In the genomic region with DNA sequence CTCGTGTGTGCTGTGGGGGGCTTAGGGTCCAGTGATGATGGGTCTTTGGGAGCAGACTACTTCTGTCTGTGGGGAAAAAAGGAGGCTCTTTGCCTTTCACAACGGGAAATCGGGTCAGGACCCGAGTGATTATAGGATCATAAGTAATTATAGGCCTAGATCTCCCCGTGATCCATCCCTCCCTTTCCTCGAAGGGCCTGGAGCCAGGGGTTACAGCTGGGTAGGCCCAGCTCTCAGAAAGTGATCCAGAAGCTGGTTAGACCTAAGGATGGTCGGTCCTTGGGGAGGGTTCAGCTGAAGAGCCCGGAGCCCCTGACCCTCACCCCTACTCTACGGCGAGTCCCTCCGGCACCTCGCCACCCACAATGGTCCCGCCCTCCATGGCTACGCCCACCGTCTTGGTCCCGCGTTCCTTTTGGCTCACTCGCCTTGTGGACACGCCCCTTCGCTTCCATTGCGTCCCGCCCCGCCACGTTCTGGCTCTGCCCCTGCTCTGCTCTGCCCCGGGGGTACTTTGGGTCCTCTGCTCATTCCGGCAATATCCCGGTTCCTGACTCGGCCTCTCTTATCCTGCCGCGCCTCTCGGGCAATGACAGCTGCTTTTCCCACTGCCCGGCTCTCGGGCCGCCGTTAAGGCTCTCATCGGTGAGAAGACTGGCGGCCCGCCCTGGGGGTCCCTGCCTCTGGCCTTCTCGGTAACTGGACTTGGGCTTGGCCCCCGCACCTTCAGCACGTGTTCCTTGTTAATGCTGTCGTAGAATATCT, we compare ENCODE assay signal across 8 cellular contexts. TPM values are rescaled to one million over a fixed set of nuclear protein-coding genes. Genes with fewer than 3 reads are reported as not detected.
DNase-seq lines count a peak whose midpoint lies in the region; ATAC-seq and TF ChIP-seq lines count a peak whose summit lies in the region.

No MANE protein-coding gene starts in this region.

- H3K27ac ChIP-seq in endodermal cell (ENCODE audit: low read depth, low read length) = peak overlapping the region; percentile 41

- H3K4me1 Mint-ChIP-seq in activated CD8-positive, alpha-beta memory T cell treated with anti-CD3 and anti-CD28 coated beads, Interleukin-2, amount 10 ng/mL, durations not matched to agents 7 days and 5 days = peaks cover 8% of the 10 kb centered on the region
- H3K4me1 Mint-ChIP-seq in endodermal cell = peaks cover 8% of the 10 kb centered on the region
- H3K4me1 Mint-ChIP-seq in mesothelial cell of epicardium = peaks cover 19% of the 10 kb centered on the region

- no peaks in the 10 kb centered on the region for H3K36me3 ChIP-seq in endodermal cell (ENCODE audit: control insufficient read depth, insufficient read depth, low read length)

- TF ChIP-seq CTCF in GM12875 (IDR thresholded peaks at IDR 0.05; ENCODE audit: borderline replicate concordance, insufficient read depth, low read depth, low read length) (no peak), endodermal cell (conservative IDR thresholded peaks at IDR 0.05) (no peak), mesothelial cell of epicardium (IDR thresholded peaks at IDR 0.05; ENCODE audit: unreplicated experiment) (no peak)

- peak overlapping the region; percentile 53 for H3K9ac ChIP-seq in endodermal cell (ENCODE audit: extremely low read depth, low read length, poor library complexity, severe bottlenecking)

- H3K4me3 Mint-ChIP-seq in activated CD8-positive, alpha-beta memory T cell treated with anti-CD3 and anti-CD28 coated beads, Interleukin-2, amount 10 ng/mL, durations not matched to agents 7 days and 5 days = peak overlapping the region; percentile 78
- H3K4me3 Mint-ChIP-seq in endodermal cell = peak overlapping the region; percentile 76
- peak overlapping the region; percentile 81 for H3K4me3 Mint-ChIP-seq in mesothelial cell of epicardium

- H3K4me1 ChIP-seq in endodermal cell (ENCODE audit: control insufficient read depth, insufficient read depth, low read length) = no peaks in the 10 kb centered on the region

- peaks cover 33% of the 10 kb centered on the region for H3K27me3 ChIP-seq in endodermal cell (ENCODE audit: control insufficient read depth, insufficient read depth, low read length, poor library complexity, severe bottlenecking)

- peaks cover 8% of the 10 kb centered on the region for H3K27me3 Mint-ChIP-seq in activated CD8-positive, alpha-beta memory T cell treated with anti-CD3 and anti-CD28 coated beads, Interleukin-2, amount 10 ng/mL, durations not matched to agents 7 days and 5 days
- H3K27me3 Mint-ChIP-seq in endodermal cell (ENCODE audit: insufficient read depth) = peaks cover 45% of the 10 kb centered on the region
- peaks cover 34% of the 10 kb centered on the region for H3K27me3 Mint-ChIP-seq in mesothelial cell of epicardium (ENCODE audit: low read depth)

- CTCF ChIA-PET in activated CD8-positive, alpha-beta memory T cell treated with anti-CD3 and anti-CD28 coated beads, Interleukin-2, amount 10 ng/mL, durations not matched to agents 7 days and 5 days (lab: Charles Lee) = interaction anchor here (0.9 to 4.0 kb wide), 33 partner anchors 8 to 707 kb away, joined by 3 to 31 read pairs (median 5); partner anchors contain the start of genes SAAL1, SPTY2D1, TMEM86A and TSG101

- no peaks in the 10 kb centered on the region for H3K9me3 Mint-ChIP-seq in activated CD8-positive, alpha-beta memory T cell treated with anti-CD3 and anti-CD28 coated beads, Interleukin-2, amount 10 ng/mL, durations not matched to agents 7 days and 5 days (ENCODE audit: low read depth)
- H3K9me3 Mint-ChIP-seq in endodermal cell = no peaks in the 10 kb centered on the region
- H3K9me3 Mint-ChIP-seq in mesothelial cell of epicardium = no peaks in the 10 kb centered on the region

- peak; percentile 52 for DNase-seq in NCI-H446 treated with DMSO at 0.1 percent for 48 hours (lab: John Stamatoyannopoulos, UW)
- peak; percentile 87 for DNase-seq in activated CD8-positive, alpha-beta memory T cell treated with anti-CD3 and anti-CD28 coated beads, Interleukin-2, amount 10 ng/mL, durations not matched to agents 7 days and 5 days
- DNase-seq in endodermal cell = peak; percentile 97
- peak; percentile 64 to 81 for DNase-seq in mesothelial cell of epicardium (ENCODE audit: low spot score in 2 of 2, unreplicated experiment in 2 of 2)
- DNase-seq in stimulated activated CD8-positive, alpha-beta memory T cell treated with anti-CD3 and anti-CD28 coated beads, Interleukin-15, amount 100 ng/mL, for 24 hours (ENCODE audit: low read depth) = peak; percentile 52
- no peak for DNase-seq in SKM-1 (lab: John Stamatoyannopoulos, UW; ENCODE audit: unreplicated experiment)

- peak overlapping the region; percentile 42 for H3K4me3 ChIP-seq in GM12875 (ENCODE audit: low read depth, low read length)
- H3K4me3 ChIP-seq in endodermal cell (ENCODE audit: low read length) = peak overlapping the region; percentile 87

- no peak overlapping the region for H3K27ac Mint-ChIP-seq in activated CD8-positive, alpha-beta memory T cell treated with anti-CD3 and anti-CD28 coated beads, Interleukin-2, amount 10 ng/mL, durations not matched to agents 7 days and 5 days
- H3K27ac Mint-ChIP-seq in endodermal cell = peak overlapping the region; percentile 65
- peak overlapping the region; percentile 73 for H3K27ac Mint-ChIP-seq in mesothelial cell of epicardium

- no peaks in the 10 kb centered on the region for H3K36me3 Mint-ChIP-seq in activated CD8-positive, alpha-beta memory T cell treated with anti-CD3 and anti-CD28 coated beads, Interleukin-2, amount 10 ng/mL, durations not matched to agents 7 days and 5 days
- H3K36me3 Mint-ChIP-seq in endodermal cell (ENCODE audit: low read depth) (no peaks in the 10 kb centered on the region), mesothelial cell of epicardium (no peaks in the 10 kb centered on the region)

- H3K9me3 ChIP-seq in endodermal cell (ENCODE audit: control insufficient read depth, low read length) = no peaks in the 10 kb centered on the region

- WGBS in endodermal cell (ENCODE audit: insufficient coverage in 1 of 2, insufficient read length in 1 of 2), 2 experiments = 10 to 11% methylated on average over 32 to 42 of the region's 42 CpGs

- ATAC-seq in HG02642 (IDR thresholded peaks at IDR 0.05; ENCODE audit: poor library complexity, unreplicated experiment) = peak; percentile 83
- ATAC-seq in activated CD8-positive, alpha-beta memory T cell treated with anti-CD3 and anti-CD28 coated beads, Interleukin-2, amount 10 ng/mL, durations not matched to agents 7 days and 5 days = peak; percentile 96

RNA-seq across cellular contexts. Expression of gene IGSF22, which starts 5.0 kb away (rescaled TPM):
- under 1 TPM; 0.35 to 0.64 TPM for total RNA-seq in activated CD8-positive, alpha-beta memory T cell treated with anti-CD3 and anti-CD28 coated beads, Interleukin-2, amount 10 ng/mL, durations not matched to agents 7 days and 5 days
- 1 to 10 TPM in 1 of 2 donors, under 1 TPM in 1; 0.22 to 1.6 TPM for total RNA-seq in endodermal cell
- not detected for polyA plus RNA-seq in endodermal cell (2013, experiment 1 of 2)
- not detected for polyA plus RNA-seq in endodermal cell (2013, experiment 2 of 2)
- 0.24 to 0.47 TPM (median 0.45 TPM) in 3 replicates for total RNA-seq in mesothelial cell of epicardium

RNA-seq across cellular contexts. Expression of gene TMEM86A, which starts 22.4 kb away (rescaled TPM):
- total RNA-seq in activated CD8-positive, alpha-beta memory T cell treated with anti-CD3 and anti-CD28 coated beads, Interleukin-2, amount 10 ng/mL, durations not matched to agents 7 days and 5 days = under 1 TPM; 0.93 to 0.98 TPM
- total RNA-seq in endodermal cell = 1 to 10 TPM; 6.2 to 6.9 TPM
- 2.0 TPM for polyA plus RNA-seq in endodermal cell (2013, experiment 1 of 2)
- polyA plus RNA-seq in endodermal cell (2013, experiment 2 of 2) = 2.1 TPM
- 6.6 to 7.9 TPM (median 7.4 TPM) in 3 replicates for total RNA-seq in mesothelial cell of epicardium
